In the genomic region with DNA sequence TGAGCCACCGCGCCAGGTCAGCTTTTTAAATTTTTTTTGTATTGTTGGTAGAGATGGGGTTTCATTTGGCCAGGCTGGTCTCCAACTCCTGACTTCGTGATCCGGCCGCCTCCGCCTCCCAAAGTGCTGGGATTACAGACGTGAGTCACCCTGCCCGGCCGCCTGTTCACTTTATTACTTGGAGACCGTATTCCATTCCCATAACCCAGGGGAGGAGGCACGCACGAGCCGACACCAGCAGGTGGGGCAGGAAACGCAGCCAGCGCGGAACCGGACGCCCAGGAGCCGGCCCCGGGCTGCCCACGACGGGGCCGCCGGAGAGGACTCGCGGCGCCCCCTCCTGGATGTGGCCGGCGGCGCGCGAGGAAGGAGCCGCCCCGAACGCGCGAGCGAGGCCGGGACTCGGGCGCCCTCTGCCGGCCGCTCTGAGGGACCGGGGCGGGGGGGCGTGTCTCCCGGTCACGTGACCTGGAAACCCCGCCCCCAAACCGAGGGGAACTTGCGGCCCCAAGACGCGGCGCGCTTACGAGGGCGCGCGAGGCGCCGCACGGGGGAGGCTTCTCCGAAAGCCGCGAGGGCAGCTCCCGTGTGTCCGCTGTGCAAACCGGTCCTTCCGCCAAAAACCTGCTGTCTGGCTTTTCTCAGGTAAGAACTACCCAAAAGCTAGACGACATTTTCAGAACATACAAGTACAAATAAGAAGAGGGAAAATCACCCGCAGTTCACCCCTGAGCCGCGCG, we compare ENCODE assay signal across 8 cellular contexts. TPM values are rescaled to one million over a fixed set of nuclear protein-coding genes. Genes with fewer than 3 reads are reported as not detected.
DNase-seq lines count a peak whose midpoint lies in the region; ATAC-seq, FAIRE-seq and TF ChIP-seq lines count a peak whose summit lies in the region.

No MANE protein-coding gene starts in this region.

- peak overlapping the region in 1 of 3 experiments; percentile 19 for H3K4me3 ChIP-seq in keratinocyte (ENCODE audit: control insufficient read depth in 2 of 3, extremely low read depth in 1 of 3, insufficient read depth in 2 of 3, low read depth in 1 of 3, low read length in 3 of 3)

- peak; percentile 63 for FAIRE-seq in keratinocyte (lab: Jason Lieb, UNC)

- H3K9ac ChIP-seq in keratinocyte (ENCODE audit: control insufficient read depth, extremely low read depth, insufficient read depth, low read length): no peak overlapping the region

- H3K79me2 ChIP-seq in keratinocyte (ENCODE audit: control insufficient read depth, insufficient read depth, low read length): no peaks in the 10 kb centered on the region

- DNase-seq in T-helper 1 cell: peak; percentile 79 to 93 (median 86)
- peak; percentile 66 for DNase-seq in brain pericyte (ENCODE audit: low read depth, low spot score)
- DNase-seq in keratinocyte (ENCODE audit: low read depth, low spot score): peak; percentile 92
- DNase-seq in stimulated activated CD4-positive, alpha-beta T cell treated with anti-CD3 and anti-CD28 coated beads, Interleukin-15, amount 100 ng/mL, for 1 hour (ENCODE audit: low read depth in 1 of 2, low spot score in 1 of 2): peak; percentile 85

- no peaks in the 10 kb centered on the region for H3K27me3 ChIP-seq in keratinocyte (ENCODE audit: control insufficient read depth, extremely low read depth, insufficient read depth, low read length)

- no peaks in the 10 kb centered on the region for H3K36me3 ChIP-seq in keratinocyte (ENCODE audit: control insufficient read depth in 2 of 2, extremely low read depth in 1 of 2, insufficient read depth in 2 of 2, low read length in 2 of 2)

- H3K9me1 ChIP-seq in keratinocyte (ENCODE audit: control insufficient read depth, extremely low read depth, insufficient read depth, low read length): no peaks in the 10 kb centered on the region

- dilution Hi-C loops in keratinocyte (cut with MboI; ENCODE audit: extremely low pct_ligation_motif_present, low sequenced_read_pairs): no loop called here

- peak overlapping the region; percentile 17 for H2AFZ ChIP-seq in keratinocyte (ENCODE audit: control insufficient read depth, low read length)

- H4K20me1 ChIP-seq in keratinocyte (ENCODE audit: control insufficient read depth, extremely low read depth, insufficient read depth, low read length): no peaks in the 10 kb centered on the region

- peak overlapping the region; percentile 89 for H3K27ac ChIP-seq in 22Rv1
- peak overlapping the region; percentile 48 for H3K27ac ChIP-seq in keratinocyte (ENCODE audit: control insufficient read depth, insufficient read depth, low read length)

- peak overlapping the region; percentile 39 for H3K4me2 ChIP-seq in keratinocyte (ENCODE audit: control insufficient read depth, extremely low read depth, insufficient read depth, low read depth, low read length)

- ATAC-seq in GM18511 (IDR thresholded peaks at IDR 0.05; ENCODE audit: unreplicated experiment) (peak; percentile 73), HG03175 (IDR thresholded peaks at IDR 0.05; ENCODE audit: unreplicated experiment) (peak; percentile 85), GM18870 (IDR thresholded peaks at IDR 0.05; ENCODE audit: unreplicated experiment) (no peak)

- H3K9me3 ChIP-seq in keratinocyte (ENCODE audit: control insufficient read depth, low read depth, low read length): peaks cover 3% of the 10 kb centered on the region

- peak; percentile 100 for TF ChIP-seq CTCF in 22Rv1 (IDR thresholded peaks at IDR 0.05)
- peak; percentile 73 to 84 (median 82) for TF ChIP-seq CTCF in keratinocyte (optimal IDR thresholded peaks at IDR 0.05 in 1 of 3, IDR thresholded peaks at IDR 0.05 in 1 of 3, conservative IDR thresholded peaks at IDR 0.05 in 1 of 3; ENCODE audit: extremely low read depth in 1 of 3, insufficient read depth in 2 of 3, low read length in 3 of 3)

- peaks cover 20% of the 10 kb centered on the region for H3K4me1 ChIP-seq in keratinocyte (ENCODE audit: control insufficient read depth, extremely low read depth, insufficient read depth, low read length)

RNA-seq across cellular contexts. Expression of gene RNH1, which starts 11.6 kb away (rescaled TPM):
- 92.0 to 171 TPM (median 108 TPM) in 3 replicates for polyA plus RNA-seq in keratinocyte
- 196 TPM for polyA plus RNA-seq in keratinocyte (2011; ENCODE audit: low read depth)
- 136 and 249 TPM in 2 replicates for polyA plus RNA-seq in keratinocyte (2011; cell fraction: cytosol; rRNA removed)
- polyA plus RNA-seq in keratinocyte (2011; cell fraction: nucleus; rRNA removed): 186 and 288 TPM in 2 replicates
- 193 and 309 TPM in 2 replicates for polyA plus RNA-seq in keratinocyte (2012; ENCODE audit: low replicate concordance)
- polyA minus RNA-seq in keratinocyte: 118 to 321 TPM (median 182 TPM) in 3 replicates
- polyA minus RNA-seq in keratinocyte (2011; cell fraction: cytosol; rRNA and poly(A)+ RNA removed): 295 TPM
- polyA minus RNA-seq in keratinocyte (2011; cell fraction: nucleus; rRNA and poly(A)+ RNA removed): 131 and 149 TPM in 2 replicates

RNA-seq across cellular contexts. Expression of gene HRAS, which starts 16.7 kb away (rescaled TPM):
- 112 to 164 TPM (median 122 TPM) in 3 replicates for polyA plus RNA-seq in keratinocyte
- 109 TPM for polyA plus RNA-seq in keratinocyte (2011; ENCODE audit: low read depth)
- 105 and 178 TPM in 2 replicates for polyA plus RNA-seq in keratinocyte (2011; cell fraction: cytosol; rRNA removed)
- polyA plus RNA-seq in keratinocyte (2011; cell fraction: nucleus; rRNA removed): 175 and 179 TPM in 2 replicates
- polyA plus RNA-seq in keratinocyte (2012; ENCODE audit: low replicate concordance): 115 and 238 TPM in 2 replicates
- polyA minus RNA-seq in keratinocyte: 143 to 287 TPM (median 170 TPM) in 3 replicates
- polyA minus RNA-seq in keratinocyte (2011; cell fraction: cytosol; rRNA and poly(A)+ RNA removed): 122 TPM
- polyA minus RNA-seq in keratinocyte (2011; cell fraction: nucleus; rRNA and poly(A)+ RNA removed): 24.8 and 25.6 TPM in 2 replicates

RNA-seq across cellular contexts. Expression of gene LRRC56, which starts 18.7 kb away (rescaled TPM):
- polyA plus RNA-seq in keratinocyte: 0.14 to 0.44 TPM (median 0.28 TPM) in 3 replicates
- polyA plus RNA-seq in keratinocyte (2011; ENCODE audit: low read depth): not detected
- polyA plus RNA-seq in keratinocyte (2011; cell fraction: cytosol; rRNA removed): 0.09 and 0.18 TPM in 2 replicates
- 0.53 and 1.1 TPM in 2 replicates for polyA plus RNA-seq in keratinocyte (2011; cell fraction: nucleus; rRNA removed)
- 0.39 and 0.45 TPM in 2 replicates for polyA plus RNA-seq in keratinocyte (2012; ENCODE audit: low replicate concordance)
- 0.26 to 0.38 TPM (median 0.30 TPM) in 3 replicates for polyA minus RNA-seq in keratinocyte
- polyA minus RNA-seq in keratinocyte (2011; cell fraction: cytosol; rRNA and poly(A)+ RNA removed): not detected
- 0.23 and 0.63 TPM in 2 replicates for polyA minus RNA-seq in keratinocyte (2011; cell fraction: nucleus; rRNA and poly(A)+ RNA removed)

RNA-seq across cellular contexts. Expression of gene LMNTD2, which starts 41.9 kb away (rescaled TPM):
- polyA plus RNA-seq in keratinocyte: 0.94 to 1.5 TPM (median 1.2 TPM) in 3 replicates
- 1.7 TPM for polyA plus RNA-seq in keratinocyte (2011; ENCODE audit: low read depth)
- polyA plus RNA-seq in keratinocyte (2011; cell fraction: cytosol; rRNA removed): 0.13 and 0.73 TPM in 2 replicates
- polyA plus RNA-seq in keratinocyte (2011; cell fraction: nucleus; rRNA removed): 4.6 and 7.2 TPM in 2 replicates
- polyA plus RNA-seq in keratinocyte (2012; ENCODE audit: low replicate concordance): 0.81 and 1.4 TPM in 2 replicates
- polyA minus RNA-seq in keratinocyte: 0.13 to 0.58 TPM (median 0.49 TPM) in 3 replicates
- 1.2 TPM for polyA minus RNA-seq in keratinocyte (2011; cell fraction: cytosol; rRNA and poly(A)+ RNA removed)
- 0.31 and 1.2 TPM in 2 replicates for polyA minus RNA-seq in keratinocyte (2011; cell fraction: nucleus; rRNA and poly(A)+ RNA removed)

RNA-seq across cellular contexts. Expression of gene RASSF7, which starts 42.1 kb away (rescaled TPM):
- 23.1 to 63.6 TPM (median 24.3 TPM) in 3 replicates for polyA plus RNA-seq in keratinocyte
- 11.0 TPM for polyA plus RNA-seq in keratinocyte (2011; ENCODE audit: low read depth)
- 11.0 and 33.6 TPM in 2 replicates for polyA plus RNA-seq in keratinocyte (2011; cell fraction: cytosol; rRNA removed)
- polyA plus RNA-seq in keratinocyte (2011; cell fraction: nucleus; rRNA removed): 91.2 and 106 TPM in 2 replicates
- 23.0 and 32.2 TPM in 2 replicates for polyA plus RNA-seq in keratinocyte (2012; ENCODE audit: low replicate concordance)
- polyA minus RNA-seq in keratinocyte: 10.4 to 19.1 TPM (median 15.0 TPM) in 3 replicates
- polyA minus RNA-seq in keratinocyte (2011; cell fraction: cytosol; rRNA and poly(A)+ RNA removed): 56.2 TPM
- polyA minus RNA-seq in keratinocyte (2011; cell fraction: nucleus; rRNA and poly(A)+ RNA removed): 30.8 and 35.3 TPM in 2 replicates
